Comparison of ENCODE assay signal across 9 cellular contexts in genomic region chr5:80686757-80687156, GRCh38. TPM values are rescaled to one million over a fixed set of nuclear protein-coding genes. Genes with fewer than 3 reads are reported as not detected.
DNase-seq lines count a peak whose midpoint lies in the region; ATAC-seq, FAIRE-seq and TF ChIP-seq lines count a peak whose summit lies in the region.
"Had no signal": no experiment of that assay in that cellular context is flagged by ENCODE, and none has a peak within 500 bp of the region (broad histone marks: within the 10 kb centered on the region; RNA-seq: fewer than 3 reads in every experiment).

No MANE protein-coding gene starts in this region.

- no peak for TF ChIP-seq EP300 in GM12878 (IDR thresholded peaks at IDR 0.05; ENCODE audit: borderline replicate concordance in 1 of 2, control insufficient read depth in 1 of 2, low read depth in 2 of 2, low read length in 2 of 2)

- peak; percentile 60 for TF ChIP-seq RAD21 in IMR-90 (IDR thresholded peaks at IDR 0.05; ENCODE audit: low read length)
- TF ChIP-seq RAD21 in GM12878 (IDR thresholded peaks at IDR 0.05; ENCODE audit: insufficient read depth, low read depth, low read length), result peak; percentile 40

- H2AFZ ChIP-seq in IMR-90 (replicated peaks; ENCODE audit: low read length, poor library complexity), result no peak overlapping the region
- no peak overlapping the region for H2AFZ ChIP-seq in GM12878 (ENCODE audit: control insufficient read depth, low read depth, low read length)

- no peak overlapping the region for H4K8ac ChIP-seq in IMR-90 (ENCODE audit: low read depth in 2 of 2, low read length in 2 of 2)

- RAD21 ChIA-PET in GM12878 (lab: Charles Lee; ENCODE audit: unreplicated experiment), result interaction anchor here (0.9 to 2.0 kb wide), 5 partner anchors 421 to 506 kb away, joined by 3 to 11 read pairs (median 6); no protein-coding TSS in a partner anchor

- POLR2A ChIA-PET in IMR-90 (lab: Charles Lee; ENCODE audit: unreplicated experiment) (no interaction called here), GM12878 (lab: Charles Lee) (no interaction called here)

- H3K18ac ChIP-seq in IMR-90 (ENCODE audit: low read depth, low read length), result no peak overlapping the region

- no peak overlapping the region for H2BK15ac ChIP-seq in IMR-90 (ENCODE audit: low read depth, low read length)

- H2BK5ac ChIP-seq in IMR-90 (ENCODE audit: low read depth, low read length, poor library complexity, severe bottlenecking), result no peak overlapping the region

- H4K91ac ChIP-seq in IMR-90 (ENCODE audit: insufficient read depth, low read depth, low read length), result no peak overlapping the region

- H3K27ac Mint-ChIP-seq in CD14-positive monocyte, result no peak overlapping the region
- no peak overlapping the region for H3K27ac Mint-ChIP-seq in activated naive CD8-positive, alpha-beta T cell treated with anti-CD3 and anti-CD28 coated beads for 36 hours

- no peak overlapping the region for H3K4ac ChIP-seq in IMR-90 (ENCODE audit: low read depth, low read length)

- peaks cover 55 to 65% of the 10 kb centered on the region in 2 donors for H3K36me3 Mint-ChIP-seq in CD14-positive monocyte
- H3K36me3 Mint-ChIP-seq in activated naive CD8-positive, alpha-beta T cell treated with anti-CD3 and anti-CD28 coated beads for 36 hours, result peaks cover 32% of the 10 kb centered on the region

- H3K27ac ChIP-seq in IMR-90 (ENCODE audit: insufficient read depth, low read length) (no peak overlapping the region), GM12878 (ENCODE audit: control insufficient read depth, insufficient read depth) (no peak overlapping the region), lower lobe of right lung (no peak overlapping the region)

- H3K23ac ChIP-seq in IMR-90 (ENCODE audit: low read depth, low read length), result no peak overlapping the region

- SMC1A ChIA-PET in GM12878 (lab: Charles Lee; ENCODE audit: uncharacterized antibody, unreplicated experiment), result interaction anchor here (0.6 to 2.2 kb wide), 5 partner anchors 421 to 523 kb away, joined by 3 to 17 read pairs (median 5); no protein-coding TSS in a partner anchor

- H3K27me3 Mint-ChIP-seq in CD14-positive monocyte (ENCODE audit: low read depth in 3 of 3), result peaks cover 0 to 2% (median 1%) of the 10 kb centered on the region in 3 donors
- H3K27me3 Mint-ChIP-seq in activated naive CD8-positive, alpha-beta T cell treated with anti-CD3 and anti-CD28 coated beads for 36 hours, result no peaks in the 10 kb centered on the region

- H3K79me2 ChIP-seq in GM12878 (ENCODE audit: control insufficient read depth, insufficient read depth, low read length), result no peaks in the 10 kb centered on the region

- H3K4me1 Mint-ChIP-seq in CD14-positive monocyte, result peaks cover 3% of the 10 kb centered on the region
- peaks cover 23% of the 10 kb centered on the region for H3K4me1 Mint-ChIP-seq in activated naive CD8-positive, alpha-beta T cell treated with anti-CD3 and anti-CD28 coated beads for 36 hours

- no peak overlapping the region for H2AK5ac ChIP-seq in IMR-90 (ENCODE audit: low read depth, low read length)

- H3K9me1 ChIP-seq in IMR-90 (ENCODE audit: insufficient read depth, low read length), result no peaks in the 10 kb centered on the region

- no peak for FAIRE-seq in GM12878 (lab: Jason Lieb, UNC)

- TF ChIP-seq CTCF in CD14-positive monocyte (IDR thresholded peaks at IDR 0.05) (peak; percentile 12), IMR-90 (conservative IDR thresholded peaks at IDR 0.05; ENCODE audit: low read depth, low read length) (peak; percentile 58), GM12878 (IDR thresholded peaks at IDR 0.05 in 2 of 3, conservative IDR thresholded peaks at IDR 0.05 in 1 of 3; ENCODE audit: control insufficient read depth in 2 of 3, extremely low read depth in 1 of 3, insufficient read depth in 1 of 3, low read depth in 3 of 3, low read length in 3 of 3) (no peak; a peak in 1 of 6 replicates), lower lobe of right lung (IDR thresholded peaks at IDR 0.05) (peak; percentile 27)

- no TSS peak for BruUV-seq in IMR-90 (replicated peaks; lab: Mats Ljungman, UMichigan)
- no TSS peak for BruUV-seq in GM12878 (replicated peaks; lab: Mats Ljungman, UMichigan)

- TF ChIP-seq POLR2A in IMR-90 (IDR thresholded peaks at IDR 0.05; ENCODE audit: low read depth, low read length), result no peak
- no peak for TF ChIP-seq POLR2A in GM12878 (IDR thresholded peaks at IDR 0.05; ENCODE audit: low read depth, low read length)

- no peak overlapping the region for H3K14ac ChIP-seq in IMR-90 (replicated peaks; ENCODE audit: low read depth, low read length)

- H3K4me1 ChIP-seq in IMR-90 (ENCODE audit: control insufficient read depth, insufficient read depth, low read length) (peaks cover 2% of the 10 kb centered on the region; the same call in 1 of the 2 replicates), GM12878 (ENCODE audit: control insufficient read depth, insufficient read depth, low read length) (no peaks in the 10 kb centered on the region), lower lobe of right lung (no peaks in the 10 kb centered on the region)

- intact Hi-C loops in CD14-positive monocyte (cut with micrococcal nuclease), result no loop called here
- intact Hi-C loops in IMR-90 (cut with micrococcal nuclease), result loop anchor here (1.0 to 2.0 kb wide), 3 partner anchors 274 to 614 kb away; partner anchors contain the start of genes RASGRF2 and ZCCHC9
- intact Hi-C loops in GM12878 (cut with micrococcal nuclease; ENCODE audit: unreplicated experiment), result loop anchor here (2.0 to 5.0 kb wide), 3 partner anchors 421 to 616 kb away; partner anchors contain the start of gene ZCCHC9
- intact Hi-C loops in lower lobe of right lung (cut with DNase I), result no loop called here

- H3K79me1 ChIP-seq in IMR-90 (ENCODE audit: low read depth in 1 of 2, low read length in 2 of 2), result peaks cover 7 to 18% of the 10 kb centered on the region in 2 experiments

- no peak overlapping the region for H3K4me3 Mint-ChIP-seq in CD14-positive monocyte
- no peak overlapping the region for H3K4me3 Mint-ChIP-seq in activated naive CD8-positive, alpha-beta T cell treated with anti-CD3 and anti-CD28 coated beads for 36 hours

- H3K9me3 ChIP-seq in IMR-90 (ENCODE audit: control insufficient read depth, insufficient read depth, low read length), result no peaks in the 10 kb centered on the region
- H3K9me3 ChIP-seq in GM12878 (replicated peaks; ENCODE audit: control insufficient read depth, insufficient read depth, low read length), result no peaks in the 10 kb centered on the region
- H3K9me3 ChIP-seq in lower lobe of right lung, result no peaks in the 10 kb centered on the region

- no peak overlapping the region for H2BK120ac ChIP-seq in IMR-90 (ENCODE audit: low read depth, low read length)

- H3K27me3 ChIP-seq in IMR-90 (ENCODE audit: control insufficient read depth, insufficient read depth, low read length) (no peaks in the 10 kb centered on the region), GM12878 (replicated peaks in 1 of 2; ENCODE audit: control insufficient read depth in 2 of 2, insufficient read depth in 2 of 2, low read length in 1 of 2) (no peaks in the 10 kb centered on the region), lower lobe of right lung (ENCODE audit: low read depth) (no peaks in the 10 kb centered on the region)

- no peak overlapping the region for H3K4me3 ChIP-seq in IMR-90 (ENCODE audit: insufficient read depth, low read depth, low read length)
- no peak overlapping the region for H3K4me3 ChIP-seq in GM12878
- no peak overlapping the region for H3K4me3 ChIP-seq in lower lobe of right lung

- H3K4me2 ChIP-seq in IMR-90 (ENCODE audit: low read depth, low read length) (no peak overlapping the region), GM12878 (ENCODE audit: control insufficient read depth, insufficient read depth) (no peak overlapping the region)

- no peaks in the 10 kb centered on the region for H3K36me3 ChIP-seq in IMR-90 (ENCODE audit: control insufficient read depth, insufficient read depth, low read length)
- peaks cover 0 to 4% of the 10 kb centered on the region in 2 experiments; a peak in 1 of 4 replicates for H3K36me3 ChIP-seq in GM12878 (ENCODE audit: control insufficient read depth in 2 of 2, insufficient read depth in 2 of 2, low read length in 1 of 2)
- H3K36me3 ChIP-seq in lower lobe of right lung, result peaks cover 22% of the 10 kb centered on the region

- peak; percentile 44; the same call in 1 of the 2 replicates for ATAC-seq in IMR-90 (ENCODE audit: low read depth)
- no peak for ATAC-seq in GM12878
- ATAC-seq in lower lobe of right lung, result no peak
- ATAC-seq in esophagus mucosa, result no peak
- ATAC-seq in HG02938 (IDR thresholded peaks at IDR 0.05; ENCODE audit: unreplicated experiment), result no peak
- ATAC-seq in stimulated activated naive CD8-positive, alpha-beta T cell treated with anti-CD3 and anti-CD28 coated beads, Interleukin-15, Interleukin-2, amounts not matched to agents 100 U/mL and 50 U/mL, for 24 hours, result no peak

- CTCF ChIA-PET in IMR-90 (lab: Yijun Ruan, JAX) (interaction anchor here (1.0 kb wide), 1 partner anchor 15 kb away, joined by 3 read pairs; no protein-coding TSS in a partner anchor), GM12878 (lab: Yijun Ruan, JAX) (interaction anchor here (0.7 to 4.9 kb wide), 16 partner anchors 10 to 614 kb away, joined by 3 to 32 read pairs (median 3); partner anchors contain the start of gene ZCCHC9)

- H4K5ac ChIP-seq in IMR-90 (ENCODE audit: low read depth, low read length), result no peak overlapping the region

- H3K9ac ChIP-seq in IMR-90 (ENCODE audit: low read depth, low read length) (no peak overlapping the region), GM12878 (ENCODE audit: control insufficient read depth, insufficient read depth, low read length) (no peak overlapping the region)

- in situ Hi-C loops in IMR-90 (cut with MboI; ENCODE audit: low sequenced_read_pairs) (loop anchor here (10.0 kb wide), 2 partner anchors 508 to 608 kb away; no protein-coding TSS in a partner anchor), GM12878 (cut with MboI) (no loop called here)

- no peak overlapping the region for H2BK20ac ChIP-seq in IMR-90 (ENCODE audit: low read depth, low read length)

- DNase-seq in CD14-positive monocyte (ENCODE audit: low spot score) (no peak), IMR-90 (peak; percentile 36), GM12878 (ENCODE audit: low read depth, low spot score) (no peak), lower lobe of right lung (no peak)
- DNase-seq in activated naive CD8-positive, alpha-beta T cell treated with anti-CD3 and anti-CD28 coated beads for 36 hours, result no peak
- no peak for DNase-seq in stimulated activated naive CD8-positive, alpha-beta T cell treated with anti-CD3 and anti-CD28 coated beads, Interleukin-15, Interleukin-2, amounts not matched to agents 100 U/mL and 50 U/mL, for 24 hours
- DNase-seq: amniotic stem cell had no signal

- no peak overlapping the region for H2AK9ac ChIP-seq in IMR-90 (replicated peaks; ENCODE audit: low read depth, low read length, poor library complexity)

- H3K56ac ChIP-seq in IMR-90 (ENCODE audit: extremely low read depth, insufficient read depth, low read length), result no peak overlapping the region

- H4K20me1 ChIP-seq in IMR-90 (ENCODE audit: insufficient read depth, low read length) (no peaks in the 10 kb centered on the region), GM12878 (ENCODE audit: control insufficient read depth, insufficient read depth) (no peaks in the 10 kb centered on the region)

- dilution Hi-C loops in IMR-90 (cut with HindIII; ENCODE audit: low sequenced_read_pairs, unreplicated experiment), result no loop called here

- H3K9me3 Mint-ChIP-seq in CD14-positive monocyte, result no peaks in the 10 kb centered on the region
- H3K9me3 Mint-ChIP-seq in activated naive CD8-positive, alpha-beta T cell treated with anti-CD3 and anti-CD28 coated beads for 36 hours, result peaks cover 2% of the 10 kb centered on the region

RNA-seq across cellular contexts. Expression of gene DHFR, which starts 32.0 kb away (rescaled TPM):
- polyA plus RNA-seq in CD14-positive monocyte (1 to 10 TPM in 1 of 2 donors, under 1 TPM in 1; 0.75 to 1.1 TPM), IMR-90 (2012; rRNA removed) (16.5 and 20.6 TPM in 2 replicates), GM12878 (2011; rRNA removed) (71.7 and 106 TPM in 2 replicates), GM12878 (2014; fragmentation: Illumina TruSeq; extraction: Trizol) (143 and 170 TPM in 2 replicates), GM12878 (2014; fragmentation: Nextera tagmentation; extraction: Ambion mirVana) (10 to 100 TPM; 57.9 to 59.3 TPM), GM12878 (2014; rRNA removed) (62.9 and 71.1 TPM in 2 replicates), GM12878 (2016; fragmentation: Nextera tagmentation; extraction: Ambion mirVana) (10 to 100 TPM; 78.6 to 84.8 TPM)
- total RNA-seq in IMR-90 (2012; rRNA removed) (29.4 and 44.4 TPM in 2 replicates), GM12878 (2014; rRNA removed) (69.2 and 83.8 TPM in 2 replicates), GM12878 (2014; rRNA removed; fragmentation: Illumina TruSeq; extraction: Trizol) (102 and 107 TPM in 2 replicates), GM12878 (2021) (64.9 and 65.6 TPM in 2 replicates), lower lobe of right lung (10.5 TPM), esophagus mucosa (15.2 TPM)
- polyA plus RNA-seq in IMR-90 (2012; cell fraction: cytosol; rRNA removed), result 4.5 and 4.8 TPM in 2 replicates
- 2.6 and 8.7 TPM in 2 replicates for polyA plus RNA-seq in IMR-90 (2012; cell fraction: nucleus; rRNA removed; ENCODE audit: low replicate concordance)
- 25.7 and 33.7 TPM in 2 replicates for total RNA-seq in GM12878 (2013; cell fraction: nucleolus; rRNA removed)
- polyA plus RNA-seq in GM12878 (2011; ENCODE audit: low read depth), result 21.2 TPM
- polyA plus RNA-seq in GM12878 (2011; cell fraction: cytosol; rRNA removed), result 33.1 and 38.0 TPM in 2 replicates
- 23.3 and 30.6 TPM in 2 replicates for polyA plus RNA-seq in GM12878 (2011; cell fraction: nucleus; rRNA removed)
- polyA plus RNA-seq in GM12878 (2012), result 27.2 and 32.2 TPM in 2 replicates
- 25.2 and 26.0 TPM in 2 replicates for polyA minus RNA-seq in GM12878 (2011; rRNA and poly(A)+ RNA removed)
- 21.8 and 30.8 TPM in 2 replicates for polyA minus RNA-seq in GM12878 (2011; cell fraction: cytosol; rRNA and poly(A)+ RNA removed)
- polyA minus RNA-seq in GM12878 (2011; cell fraction: nucleus; rRNA and poly(A)+ RNA removed), result 7.7 and 12.7 TPM in 2 replicates
- total RNA-seq in activated naive CD8-positive, alpha-beta T cell treated with anti-CD3 and anti-CD28 coated beads for 36 hours, result 100 to 1,000 TPM; 110 to 112 TPM

RNA-seq across cellular contexts. Expression of gene MSH3, which starts 32.3 kb away (rescaled TPM):
- polyA plus RNA-seq in CD14-positive monocyte (1 to 10 TPM; 8.0 to 9.9 TPM), IMR-90 (2012; rRNA removed) (3.8 and 4.6 TPM in 2 replicates), GM12878 (2011; rRNA removed) (11.0 and 16.9 TPM in 2 replicates), GM12878 (2014; fragmentation: Illumina TruSeq; extraction: Trizol) (12.1 and 14.2 TPM in 2 replicates), GM12878 (2014; fragmentation: Nextera tagmentation; extraction: Ambion mirVana) (1 to 10 TPM; 4.7 to 5.4 TPM), GM12878 (2014; rRNA removed) (6.6 and 7.3 TPM in 2 replicates), GM12878 (2016; fragmentation: Nextera tagmentation; extraction: Ambion mirVana) (10 to 100 TPM; 16.5 to 17.4 TPM)
- total RNA-seq in IMR-90 (2012; rRNA removed) (13.3 and 16.9 TPM in 2 replicates), GM12878 (2014; rRNA removed) (12.0 and 12.5 TPM in 2 replicates), GM12878 (2014; rRNA removed; fragmentation: Illumina TruSeq; extraction: Trizol) (16.4 and 17.5 TPM in 2 replicates), GM12878 (2021) (12.2 and 12.4 TPM in 2 replicates), lower lobe of right lung (17.0 TPM), esophagus mucosa (11.4 TPM)
- polyA plus RNA-seq in IMR-90 (2012; cell fraction: cytosol; rRNA removed), result 0.92 and 1.1 TPM in 2 replicates
- polyA plus RNA-seq in IMR-90 (2012; cell fraction: nucleus; rRNA removed; ENCODE audit: low replicate concordance), result 0.32 and 2.5 TPM in 2 replicates
- total RNA-seq in GM12878 (2013; cell fraction: nucleolus; rRNA removed), result 53.2 and 57.5 TPM in 2 replicates
- 4.7 TPM for polyA plus RNA-seq in GM12878 (2011; ENCODE audit: low read depth)
- 5.1 and 5.6 TPM in 2 replicates for polyA plus RNA-seq in GM12878 (2011; cell fraction: cytosol; rRNA removed)
- 5.1 and 7.8 TPM in 2 replicates for polyA plus RNA-seq in GM12878 (2011; cell fraction: nucleus; rRNA removed)
- 6.2 and 9.0 TPM in 2 replicates for polyA plus RNA-seq in GM12878 (2012)
- polyA minus RNA-seq in GM12878 (2011; rRNA and poly(A)+ RNA removed), result 17.6 and 21.9 TPM in 2 replicates
- polyA minus RNA-seq in GM12878 (2011; cell fraction: cytosol; rRNA and poly(A)+ RNA removed), result 7.9 and 8.0 TPM in 2 replicates
- polyA minus RNA-seq in GM12878 (2011; cell fraction: nucleus; rRNA and poly(A)+ RNA removed), result 18.9 and 31.9 TPM in 2 replicates
- 10 to 100 TPM; 22.6 to 22.9 TPM for total RNA-seq in activated naive CD8-positive, alpha-beta T cell treated with anti-CD3 and anti-CD28 coated beads for 36 hours

Comparison
In these comparisons a context has a peak if more than half of its experiments do, and no peak if none do; other contexts are left out.
1. CTCF ChIP-seq: peak in CD14-positive monocyte (single experiment), IMR-90 (single experiment) and lower lobe of right lung (single experiment); none in GM12878 (0 of 3).
2. intact Hi-C loops: an anchor here in IMR-90 (1.0 to 2.0 kb wide) and GM12878 (2.0 to 5.0 kb wide); none called in CD14-positive monocyte and lower lobe of right lung.